Comparison of ENCODE assay signal across 8 cellular contexts in the genomic region with DNA sequence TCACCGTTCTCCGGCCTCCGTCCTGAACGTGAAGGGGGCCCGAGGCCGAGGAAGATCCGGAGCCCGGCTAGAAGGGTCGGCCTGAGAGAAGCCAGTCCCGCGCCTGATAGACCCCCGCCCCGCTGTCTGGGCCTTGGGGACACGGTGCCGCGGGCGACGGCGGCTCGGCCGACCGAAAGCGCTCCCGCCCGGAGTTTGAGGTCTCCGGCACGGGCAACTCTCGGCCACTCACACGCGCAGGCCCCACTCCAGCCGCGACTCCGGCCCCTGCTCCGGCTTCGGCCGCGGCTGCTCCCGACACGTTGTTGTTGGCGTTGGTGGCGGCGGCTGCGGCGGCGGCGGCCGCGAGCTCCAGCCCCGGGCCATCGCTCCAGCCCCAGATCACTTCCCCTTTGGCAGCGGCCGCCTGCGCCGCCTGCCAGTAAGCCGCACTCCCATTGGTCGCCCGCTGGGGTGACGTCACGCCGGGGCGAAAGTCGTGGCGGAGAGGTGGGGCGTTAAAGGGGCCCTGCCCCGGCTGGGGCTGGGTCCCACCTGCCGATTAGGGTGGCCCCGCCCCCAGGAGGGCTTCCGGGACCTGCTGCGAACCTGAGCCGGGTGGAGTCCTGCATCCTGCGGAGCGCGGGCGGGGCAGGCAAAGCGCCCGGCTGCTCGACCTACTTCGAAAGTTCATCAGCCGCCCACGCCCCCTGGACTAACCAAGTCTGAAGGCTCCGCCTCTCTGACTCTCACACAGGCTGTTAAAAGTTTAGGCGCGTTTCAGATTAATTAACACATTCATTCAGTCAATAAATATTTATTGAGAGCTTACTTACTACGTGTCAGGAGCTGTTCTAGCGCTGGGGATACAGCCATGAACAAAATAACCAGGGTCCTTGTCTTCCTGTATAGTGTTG. TPM values are rescaled to one million over a fixed set of nuclear protein-coding genes. Genes with fewer than 3 reads are reported as not detected.
DNase-seq lines count a peak whose midpoint lies in the region; ATAC-seq, FAIRE-seq and TF ChIP-seq lines count a peak whose summit lies in the region.

A gene with protein sequence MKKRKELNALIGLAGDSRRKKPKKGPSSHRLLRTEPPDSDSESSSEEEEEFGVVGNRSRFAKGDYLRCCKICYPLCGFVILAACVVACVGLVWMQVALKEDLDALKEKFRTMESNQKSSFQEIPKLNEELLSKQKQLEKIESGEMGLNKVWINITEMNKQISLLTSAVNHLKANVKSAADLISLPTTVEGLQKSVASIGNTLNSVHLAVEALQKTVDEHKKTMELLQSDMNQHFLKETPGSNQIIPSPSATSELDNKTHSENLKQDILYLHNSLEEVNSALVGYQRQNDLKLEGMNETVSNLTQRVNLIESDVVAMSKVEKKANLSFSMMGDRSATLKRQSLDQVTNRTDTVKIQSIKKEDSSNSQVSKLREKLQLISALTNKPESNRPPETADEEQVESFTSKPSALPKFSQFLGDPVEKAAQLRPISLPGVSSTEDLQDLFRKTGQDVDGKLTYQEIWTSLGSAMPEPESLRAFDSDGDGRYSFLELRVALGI (minus strand): TSS at position 388 of the 896 bp plus-strand sequence. CDS start 1,027 bp downstream, outside the sequence.

- peak within 1 kb of the TSS; percentile 100 for H3K4me3 ChIP-seq in psoas muscle

- intact Hi-C loops in left ventricle myocardium superior (cut with micrococcal nuclease), result loop anchor here (10.0 kb wide), 1 partner anchor 104 kb away; a partner anchor contains a TSS
- intact Hi-C loops in psoas muscle (cut with DNase I), result loop anchor here (5.0 kb wide), 2 partner anchors 52 to 317 kb away; a partner anchor contains a TSS

- peaks cover 26% of the 10 kb centered on the region for H3K4me1 ChIP-seq in psoas muscle

- WGBS in psoas muscle, 3 donors, result 0% methylated on average over 67 to 85 of the region's 85 CpGs

- no peaks in the 10 kb centered on the region for H3K9me3 ChIP-seq in psoas muscle

- no peaks in the 10 kb centered on the region for H3K27me3 ChIP-seq in psoas muscle (ENCODE audit: insufficient read depth in 3 of 3, low read length in 2 of 3)

- DNase-seq in NCI-H187 (lab: John Stamatoyannopoulos, UW), result peak; percentile 86 to 91
- DNase-seq in T-helper 2 cell, result peak; percentile 98 to 99 (median 98)
- peak; percentile 36 to 96 (median 90) for DNase-seq in anterior cingulate cortex (lab: John Stamatoyannopoulos, UW)
- DNase-seq in left ventricle myocardium superior, result peak; percentile 97
- DNase-seq in psoas muscle, result peak; percentile 96 to 98
- DNase-seq in urothelium cell line (ENCODE audit: low spot score), result peak; percentile 98

- ATAC-seq in GM18498 (IDR thresholded peaks at IDR 0.05; ENCODE audit: unreplicated experiment), result peak; percentile 98
- peak; percentile 92 for ATAC-seq in HG02938 (IDR thresholded peaks at IDR 0.05; ENCODE audit: unreplicated experiment)
- ATAC-seq in left ventricle myocardium superior, result peak; percentile 100
- peak; percentile 99 to 100 (median 100) for ATAC-seq in psoas muscle

- no peak for TF ChIP-seq CTCF in psoas muscle (IDR thresholded peaks at IDR 0.05)

- H3K27ac ChIP-seq in psoas muscle, result peak within 1 kb of the TSS; percentile 83

- peak; percentile 90 for FAIRE-seq in urothelium cell line (lab: Jason Lieb, UNC)

- H3K36me3 ChIP-seq in psoas muscle (ENCODE audit: insufficient read depth in 1 of 2, low read depth in 1 of 2), result peaks cover 4 to 26% of the 10 kb centered on the region in 2 donors

RNA-seq across cellular contexts. Expression of the gene that starts here (rescaled TPM):
- total RNA-seq in left ventricle myocardium superior, result 55.3 TPM
- 10 to 100 TPM; 48.4 to 63.3 (median 52.9) TPM for total RNA-seq in psoas muscle
- 10 to 100 TPM; 21.1 to 62.5 (median 24.6) TPM for polyA plus RNA-seq in psoas muscle

Comparison
In these comparisons a context has a peak if more than half of its experiments do, and no peak if none do; other contexts are left out.
1. Peak in every context shown above with its lines: DNase-seq, ATAC-seq, H3K4me3 ChIP-seq and H3K27ac ChIP-seq.